14 cellular contexts compared by ENCODE assay signal in genomic region chr2:43276517-43276931, GRCh38. TPM values are rescaled to one million over a fixed set of nuclear protein-coding genes. Genes with fewer than 3 reads are reported as not detected.
DNase-seq lines count a peak whose midpoint lies in the region; ATAC-seq and TF ChIP-seq lines count a peak whose summit lies in the region.
"Had no signal": no experiment of that assay in that cellular context is flagged by ENCODE, and none has a peak within 500 bp of the region (broad histone marks: within the 10 kb centered on the region; RNA-seq: fewer than 3 reads in every experiment).

No MANE protein-coding gene starts in this region.

- H3K4me3 Mint-ChIP-seq in activated CD4-positive, alpha-beta T cell treated with anti-CD3 and anti-CD28 coated beads, Interleukin-2, amount 10 ng/mL, durations not matched to agents 7 days and 5 days, result no peak overlapping the region
- H3K4me3 Mint-ChIP-seq: activated CD4-positive, alpha-beta T cell treated with anti-CD3 and anti-CD28 coated beads for 36 hours; CD8-positive, alpha-beta T cell; natural killer cell had no signal

- BruUV-seq in Panc1 (replicated peaks; lab: Mats Ljungman, UMichigan), result no TSS peak

- H3K27me3 ChIP-seq in Panc1 (ENCODE audit: control insufficient read depth, insufficient read depth, low read length) (no peaks in the 10 kb centered on the region), esophagus muscularis mucosa (no peaks in the 10 kb centered on the region), suprapubic skin (no peaks in the 10 kb centered on the region)

- TF ChIP-seq EP300 in esophagus muscularis mucosa (IDR thresholded peaks at IDR 0.05), result peak; percentile 29
- TF ChIP-seq EP300 in suprapubic skin (IDR thresholded peaks at IDR 0.05), result no peak

- in situ Hi-C loops in Panc1 (cut with HindIII; ENCODE audit: low pct_unique_long_range_greater_than_20kb, low sequenced_read_pairs), result no loop called here

- H3K27ac Mint-ChIP-seq in activated CD4-positive, alpha-beta T cell treated with anti-CD3 and anti-CD28 coated beads, Interleukin-2, amount 10 ng/mL, durations not matched to agents 7 days and 5 days, result no peak overlapping the region
- H3K27ac Mint-ChIP-seq: activated CD4-positive, alpha-beta T cell treated with anti-CD3 and anti-CD28 coated beads for 36 hours; CD8-positive, alpha-beta T cell had no signal

- H3K27ac ChIP-seq in Panc1 (ENCODE audit: low read length), result peak overlapping the region; percentile 30; the same call in 1 of the 2 replicates
- H3K27ac ChIP-seq in esophagus muscularis mucosa (replicated peaks in 1 of 4), result peak overlapping the region; percentile 72 to 84 (median 74)
- H3K27ac ChIP-seq in mesodermal cell (ENCODE audit: low read depth, low read length, severe bottlenecking), result peak overlapping the region; percentile 54
- peak overlapping the region; percentile 31 for H3K27ac ChIP-seq in suprapubic skin

- peaks cover 13% of the 10 kb centered on the region for H3K36me3 Mint-ChIP-seq in activated CD4-positive, alpha-beta T cell treated with anti-CD3 and anti-CD28 coated beads, Interleukin-2, amount 10 ng/mL, durations not matched to agents 7 days and 5 days (ENCODE audit: low read depth)

- no peaks in the 10 kb centered on the region for H3K27me3 Mint-ChIP-seq in activated CD4-positive, alpha-beta T cell treated with anti-CD3 and anti-CD28 coated beads, Interleukin-2, amount 10 ng/mL, durations not matched to agents 7 days and 5 days
- H3K27me3 Mint-ChIP-seq: activated CD4-positive, alpha-beta T cell treated with anti-CD3 and anti-CD28 coated beads for 36 hours had no signal

- H3K9me3 ChIP-seq in Panc1 (ENCODE audit: control insufficient read depth, insufficient read depth, low read depth, low read length), result no peaks in the 10 kb centered on the region
- no peaks in the 10 kb centered on the region for H3K9me3 ChIP-seq in esophagus muscularis mucosa
- H3K9me3 ChIP-seq in mesodermal cell (ENCODE audit: control insufficient read depth, low read length), result no peaks in the 10 kb centered on the region
- H3K9me3 ChIP-seq in suprapubic skin, result no peaks in the 10 kb centered on the region

- H3K9me3 Mint-ChIP-seq in activated CD4-positive, alpha-beta T cell treated with anti-CD3 and anti-CD28 coated beads, Interleukin-2, amount 10 ng/mL, durations not matched to agents 7 days and 5 days, result no peaks in the 10 kb centered on the region
- H3K9me3 Mint-ChIP-seq: CD8-positive, alpha-beta T cell; natural killer cell had no signal

- H3K4me1 ChIP-seq in Panc1 (ENCODE audit: control insufficient read depth, insufficient read depth, low read length) (peaks cover 7% of the 10 kb centered on the region), esophagus muscularis mucosa (peaks cover 17 to 58% (median 51%) of the 10 kb centered on the region in 4 donors), mesodermal cell (ENCODE audit: control insufficient read depth, insufficient read depth, low read length, poor library complexity, severe bottlenecking) (peaks cover 37% of the 10 kb centered on the region), suprapubic skin (peaks cover 20% of the 10 kb centered on the region)

- 56% methylated on average over 5 of the region's 5 CpGs for WGBS in esophagus muscularis mucosa
- WGBS in mesodermal cell (ENCODE audit: insufficient coverage in 2 of 2), 2 experiments, result 82 to 94% methylated on average over 5 of the region's 5 CpGs
- WGBS in suprapubic skin, result 54% methylated on average over 5 of the region's 5 CpGs

- POLR2A ChIA-PET in Panc1 (lab: Charles Lee), result no interaction called here
- POLR2A ChIA-PET in activated CD4-positive, alpha-beta T cell treated with anti-CD3 and anti-CD28 coated beads, Interleukin-2, amount 10 ng/mL, durations not matched to agents 7 days and 5 days (lab: Charles Lee), result no interaction called here

- TF ChIP-seq POLR2A in esophagus muscularis mucosa (IDR thresholded peaks at IDR 0.05; ENCODE audit: low read depth) (no peak), suprapubic skin (IDR thresholded peaks at IDR 0.05) (no peak)

- H3K4me1 Mint-ChIP-seq in activated CD4-positive, alpha-beta T cell treated with anti-CD3 and anti-CD28 coated beads, Interleukin-2, amount 10 ng/mL, durations not matched to agents 7 days and 5 days, result peaks cover 6% of the 10 kb centered on the region

- intact Hi-C loops in Panc1 (cut with micrococcal nuclease; ENCODE audit: unreplicated experiment) (no loop called here), esophagus muscularis mucosa (cut with DNase I) (no loop called here)

- no peak overlapping the region for H3K4me3 ChIP-seq in Panc1 (ENCODE audit: low read depth in 2 of 2, low read length in 2 of 2)
- H3K4me3 ChIP-seq in esophagus muscularis mucosa, result peak overlapping the region in 2 of 4 donors; percentile 10 to 19
- H3K4me3 ChIP-seq in mesodermal cell (ENCODE audit: extremely low read depth, insufficient read depth, low read length, poor library complexity, severe bottlenecking), result no peak overlapping the region
- H3K4me3 ChIP-seq in suprapubic skin, result no peak overlapping the region

- DNase-seq in Panc1 (ENCODE audit: low read depth, low spot score) (no peak), esophagus muscularis mucosa (ENCODE audit: extremely low spot score) (no peak), suprapubic skin (ENCODE audit: low spot score in 2 of 2) (peak in 1 of 2 donors; percentile 30), SHP77 treated with DMSO at 0.1 percent for 48 hours (lab: John Stamatoyannopoulos, UW) (no peak)
- DNase-seq in activated CD4-positive, alpha-beta T cell treated with anti-CD3 and anti-CD28 coated beads, Interleukin-2, amount 10 ng/mL, durations not matched to agents 7 days and 5 days, result no peak
- DNase-seq: activated CD4-positive, alpha-beta T cell treated with anti-CD3 and anti-CD28 coated beads for 36 hours; activated effector memory CD4-positive, alpha-beta T cell treated with anti-CD3 and anti-CD28 coated beads, Interleukin-2, amount 50 U/mL, for 16 hours; CD8-positive, alpha-beta T cell; natural killer cell; NCI-H345; stimulated activated naive CD4-positive, alpha-beta T cell had no signal

- CTCF ChIA-PET in Panc1 (lab: Charles Lee), result no interaction called here
- CTCF ChIA-PET in activated CD4-positive, alpha-beta T cell treated with anti-CD3 and anti-CD28 coated beads, Interleukin-2, amount 10 ng/mL, durations not matched to agents 7 days and 5 days (lab: Charles Lee), result interaction anchor here (0.6 to 1.6 kb wide), 3 partner anchors 8 to 63 kb away, joined by 3 to 5 read pairs (median 3); no protein-coding TSS in a partner anchor

- H3K36me3 ChIP-seq in Panc1 (ENCODE audit: control insufficient read depth, insufficient read depth, low read length) (no peaks in the 10 kb centered on the region), esophagus muscularis mucosa (peaks cover 0 to 13% (median 5%) of the 10 kb centered on the region in 4 donors), mesodermal cell (ENCODE audit: control insufficient read depth, insufficient read depth, low read length) (peaks cover 7% of the 10 kb centered on the region), suprapubic skin (peaks cover 9% of the 10 kb centered on the region)

- TF ChIP-seq CTCF in Panc1 (IDR thresholded peaks at IDR 0.05) (no peak), esophagus muscularis mucosa (IDR thresholded peaks at IDR 0.05) (no peak), suprapubic skin (IDR thresholded peaks at IDR 0.05) (no peak)

- ATAC-seq in Panc1, result peak; percentile 39; the same call in 1 of the 2 replicates
- ATAC-seq in GM18909 (IDR thresholded peaks at IDR 0.05; ENCODE audit: poor library complexity, unreplicated experiment), result no peak
- ATAC-seq in GM21367 (IDR thresholded peaks at IDR 0.05; ENCODE audit: unreplicated experiment), result no peak
- ATAC-seq: activated CD4-positive, alpha-beta T cell treated with anti-CD3 and anti-CD28 coated beads for 36 hours; CD8-positive, alpha-beta T cell; natural killer cell had no signal

RNA-seq across cellular contexts. Expression of gene ZFP36L2, which starts 50.1 kb away (rescaled TPM):
- total RNA-seq in Panc1 (2021; ENCODE audit: unreplicated experiment), result 46.3 TPM
- 29.3 TPM for polyA plus RNA-seq in Panc1 (2012; ENCODE audit: insufficient read length)
- 100 to 1,000 TPM in 1 of 4 donors, 10 to 100 TPM in 3; 81.7 to 117 (median 85.7) TPM for total RNA-seq in esophagus muscularis mucosa
- 59.1 TPM for polyA plus RNA-seq in mesodermal cell (2013, experiment 1 of 2)
- 51.5 TPM for polyA plus RNA-seq in mesodermal cell (2013, experiment 2 of 2)
- total RNA-seq in suprapubic skin, result 100 to 1,000 TPM; 198 to 238 (median 223) TPM
- total RNA-seq in activated CD4-positive, alpha-beta T cell treated with anti-CD3 and anti-CD28 coated beads, Interleukin-2, amount 10 ng/mL, durations not matched to agents 7 days and 5 days, result 100 to 1,000 TPM; 210 to 228 TPM
